Comparison of ENCODE assay signal across 14 cellular contexts in the genomic region with DNA sequence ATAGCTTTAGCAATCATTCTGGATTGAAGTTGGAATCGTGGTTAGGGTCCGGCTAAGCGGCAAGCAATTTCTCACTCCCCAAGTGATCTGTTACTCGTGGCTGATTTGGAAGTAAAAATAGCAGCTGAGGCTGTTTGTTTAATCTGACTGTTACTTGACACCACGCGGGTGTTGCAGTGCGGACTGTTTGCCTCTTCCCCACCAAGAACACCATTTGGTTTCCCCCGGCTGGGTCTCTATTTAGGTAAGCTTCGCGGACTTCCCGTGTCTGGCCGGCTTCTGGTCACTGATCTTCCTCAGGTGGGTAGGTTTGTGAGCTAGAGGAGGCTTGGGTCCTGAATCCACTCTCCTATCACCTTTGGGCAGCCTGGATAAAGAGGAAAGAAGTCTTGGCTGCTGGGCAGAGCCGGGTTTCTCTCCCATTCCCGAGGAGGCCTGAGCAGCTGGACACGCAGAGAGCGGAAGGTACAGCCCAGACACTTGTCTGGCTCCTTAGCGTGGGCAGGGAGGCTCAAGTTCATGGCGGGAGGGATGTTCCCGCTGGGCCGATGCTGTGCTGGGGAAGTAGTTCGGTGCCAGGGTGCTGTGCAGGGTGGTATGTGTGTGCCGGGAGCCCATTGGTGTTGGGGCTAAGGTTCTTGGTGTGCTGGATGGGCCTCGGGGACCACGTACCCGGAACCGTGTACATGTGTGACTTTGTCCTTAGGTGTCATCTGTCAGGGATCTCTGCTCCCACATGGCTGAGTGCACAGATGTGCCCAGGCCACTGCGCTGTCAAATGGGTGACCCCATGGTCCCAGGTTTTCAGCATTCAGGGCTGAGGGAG. TPM values are rescaled to one million over a fixed set of nuclear protein-coding genes. Genes with fewer than 3 reads are reported as not detected.
A peak's percentile ranks its signal among the peaks of the same experiment; 100 is the strongest.
DNase-seq lines count a peak whose midpoint lies in the region; ATAC-seq and TF ChIP-seq lines count a peak whose summit lies in the region.
"Had no signal": no experiment of that assay in that cellular context is flagged by ENCODE, and none has a peak within 500 bp of the region (broad histone marks: within the 10 kb centered on the region; RNA-seq: fewer than 3 reads in every experiment).

A gene with protein sequence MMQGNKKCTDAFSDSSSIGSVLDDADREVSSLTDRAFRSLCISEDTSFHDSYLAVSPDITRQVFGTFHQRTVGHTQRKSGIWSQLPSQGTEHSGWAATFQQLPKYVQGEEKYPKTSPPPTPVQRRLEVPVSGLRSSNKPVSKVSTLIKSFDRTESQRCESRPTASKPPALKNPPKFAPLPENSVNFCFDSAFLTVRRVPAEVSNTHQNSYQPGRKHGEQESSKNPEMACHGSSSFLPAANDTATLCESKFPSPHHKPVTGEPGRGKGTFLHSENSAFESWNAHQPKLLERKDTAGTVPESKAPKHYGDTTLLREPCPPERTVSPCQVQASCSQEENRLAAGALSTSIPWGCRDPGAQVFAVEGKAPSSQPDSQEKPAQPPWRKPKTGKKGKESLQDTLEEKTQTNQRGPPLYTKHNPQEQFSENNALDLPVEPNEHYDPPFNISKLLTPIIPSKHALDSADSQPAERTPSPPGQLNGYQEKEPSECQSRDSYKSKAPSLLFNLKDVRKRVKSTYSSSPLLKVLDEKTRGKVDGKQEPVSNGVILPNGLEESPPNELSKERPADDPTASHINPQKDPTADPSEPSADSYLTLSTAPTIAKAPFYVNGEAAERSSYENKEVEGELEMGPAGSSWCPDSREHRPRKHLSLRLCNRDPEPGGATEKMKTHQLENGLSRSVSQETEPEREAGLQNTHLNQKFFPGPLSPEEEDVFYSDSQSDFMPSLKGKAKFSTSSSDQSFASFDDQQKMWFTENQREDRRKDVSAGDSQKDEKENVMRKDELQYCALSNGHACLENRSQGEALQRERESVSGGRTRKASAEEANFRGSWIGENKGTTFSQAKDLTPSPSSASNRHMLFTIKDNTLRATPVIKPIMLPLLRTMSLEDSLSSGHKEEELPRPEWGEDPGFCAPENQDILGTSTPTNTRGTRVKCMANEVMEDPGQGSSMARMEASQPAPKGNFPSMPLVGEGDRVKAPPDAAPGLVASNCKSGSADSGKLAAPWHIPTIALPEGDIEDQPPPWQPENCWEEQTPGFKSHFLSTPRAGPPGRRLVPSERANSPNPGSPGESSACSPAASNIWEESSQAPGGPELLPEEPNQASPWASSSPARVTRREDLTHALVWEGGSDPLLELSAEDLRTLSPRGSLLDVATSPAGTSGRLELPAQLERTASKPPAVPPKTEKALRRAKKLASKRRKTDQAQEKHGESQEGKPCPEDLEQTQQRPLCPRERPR (N-terminal part only) (plus strand): TSS at position 181 of the 826 bp plus-strand sequence. CDS start 23,376 bp downstream, outside the sequence.

- intact Hi-C loops in left ventricle myocardium inferior (cut with micrococcal nuclease) (no loop called here), gastrocnemius medialis (cut with DNase I; ENCODE audit: low total_unique reads) (loop anchor here (1.0 kb wide), 2 partner anchors 21 to 27 kb away; no protein-coding TSS in a partner anchor)

- H3K27me3 ChIP-seq in left ventricle myocardium inferior (ENCODE audit: low read depth) (no peaks in the 10 kb centered on the region), gastrocnemius medialis (no peaks in the 10 kb centered on the region)

- no peaks in the 10 kb centered on the region for H3K36me3 ChIP-seq in left ventricle myocardium inferior
- no peaks in the 10 kb centered on the region for H3K36me3 ChIP-seq in gastrocnemius medialis

- TF ChIP-seq CTCF in left ventricle myocardium inferior (IDR thresholded peaks at IDR 0.05; ENCODE audit: borderline replicate concordance) (no peak), gastrocnemius medialis (IDR thresholded peaks at IDR 0.05 in 4 of 5, conservative IDR thresholded peaks at IDR 0.05 in 1 of 5) (no peak)

- H3K27ac ChIP-seq in left ventricle myocardium inferior (replicated peaks) (peak within 1 kb of the TSS; percentile 96), gastrocnemius medialis (peak within 1 kb of the TSS; percentile 95 to 100 (median 96))
- H3K27ac ChIP-seq: epithelial cell of prostate had no signal

- ATAC-seq in GM19324 (IDR thresholded peaks at IDR 0.05; ENCODE audit: low FRiP score, unreplicated experiment) (peak; percentile 6), gastrocnemius medialis (peak; percentile 61 to 66), GM18870 (IDR thresholded peaks at IDR 0.05; ENCODE audit: unreplicated experiment) (no peak), GM18502 (IDR thresholded peaks at IDR 0.05; ENCODE audit: poor library complexity, unreplicated experiment) (no peak)
- ATAC-seq: activated T-cell treated with anti-CD3 and anti-CD28 coated beads, Interleukin-2, amount 50 U/mL, for 72 hours; naive thymus-derived CD4-positive, alpha-beta T cell had no signal

- peak; percentile 84 to 87 for TF ChIP-seq POLR2A in gastrocnemius medialis (IDR thresholded peaks at IDR 0.05)

- H3K9me3 ChIP-seq in left ventricle myocardium inferior (replicated peaks) (no peaks in the 10 kb centered on the region), gastrocnemius medialis (no peaks in the 10 kb centered on the region)

- H3K4me1 ChIP-seq in left ventricle myocardium inferior (peaks cover 97% of the 10 kb centered on the region), gastrocnemius medialis (peaks cover 80 to 85% of the 10 kb centered on the region in 2 donors)

- DNase-seq in NCI-H748 treated with DMSO at 0.1 percent for 48 hours (lab: John Stamatoyannopoulos, UW) (peak; percentile 7), left ventricle myocardium inferior (peak; percentile 38), gastrocnemius medialis (peak; percentile 82 to 89), cerebellar nuclear complex (lab: John Stamatoyannopoulos, UW) (no peak)
- DNase-seq: activated CD4-positive, alpha-beta T cell treated with anti-CD3 and anti-CD28 coated beads for 1 hour; activated T-cell treated with anti-CD3 and anti-CD28 coated beads, Interleukin-2, amount 50 U/mL, for 72 hours; HCEC 1CT; naive thymus-derived CD4-positive, alpha-beta T cell; NCI-H774; stimulated activated CD4-positive, alpha-beta T cell treated with anti-CD3 and anti-CD28 coated beads, Interleukin-15, amount 100 ng/mL, for 24 hours had no signal

- H3K4me3 ChIP-seq in left ventricle myocardium inferior (peak within 1 kb of the TSS; percentile 73), gastrocnemius medialis (peak within 1 kb of the TSS; percentile 55 to 72 (median 66))

- in situ Hi-C loops in gastrocnemius medialis (cut with MboI; ENCODE audit: low sequenced_read_pairs in 4 of 4) = no loop called here

RNA-seq across cellular contexts. Expression of the gene that starts here (rescaled TPM):
- total RNA-seq in left ventricle myocardium inferior = 136 TPM
- 100 to 1,000 TPM in 1 of 4 donors, 10 to 100 TPM in 3; 26.5 to 208 (median 69.6) TPM for total RNA-seq in gastrocnemius medialis
- total RNA-seq: activated T-cell treated with anti-CD3 and anti-CD28 coated beads, Interleukin-2, amount 50 U/mL, for 72 hours; naive thymus-derived CD4-positive, alpha-beta T cell had no signal

Comparison
In these comparisons a context has a peak if more than half of its experiments do, and no peak if none do; other contexts are left out.
1. ATAC-seq: peak in GM19324 (single experiment) and gastrocnemius medialis (2 of 2); none in GM18870 (single experiment) and GM18502 (single experiment).
2. DNase-seq: peak in NCI-H748 treated with DMSO at 0.1 percent for 48 hours (single experiment), left ventricle myocardium inferior (single experiment) and gastrocnemius medialis (2 of 2); none in cerebellar nuclear complex (0 of 2).